ENCODE assay signal across 8 cellular contexts in the genomic region with DNA sequence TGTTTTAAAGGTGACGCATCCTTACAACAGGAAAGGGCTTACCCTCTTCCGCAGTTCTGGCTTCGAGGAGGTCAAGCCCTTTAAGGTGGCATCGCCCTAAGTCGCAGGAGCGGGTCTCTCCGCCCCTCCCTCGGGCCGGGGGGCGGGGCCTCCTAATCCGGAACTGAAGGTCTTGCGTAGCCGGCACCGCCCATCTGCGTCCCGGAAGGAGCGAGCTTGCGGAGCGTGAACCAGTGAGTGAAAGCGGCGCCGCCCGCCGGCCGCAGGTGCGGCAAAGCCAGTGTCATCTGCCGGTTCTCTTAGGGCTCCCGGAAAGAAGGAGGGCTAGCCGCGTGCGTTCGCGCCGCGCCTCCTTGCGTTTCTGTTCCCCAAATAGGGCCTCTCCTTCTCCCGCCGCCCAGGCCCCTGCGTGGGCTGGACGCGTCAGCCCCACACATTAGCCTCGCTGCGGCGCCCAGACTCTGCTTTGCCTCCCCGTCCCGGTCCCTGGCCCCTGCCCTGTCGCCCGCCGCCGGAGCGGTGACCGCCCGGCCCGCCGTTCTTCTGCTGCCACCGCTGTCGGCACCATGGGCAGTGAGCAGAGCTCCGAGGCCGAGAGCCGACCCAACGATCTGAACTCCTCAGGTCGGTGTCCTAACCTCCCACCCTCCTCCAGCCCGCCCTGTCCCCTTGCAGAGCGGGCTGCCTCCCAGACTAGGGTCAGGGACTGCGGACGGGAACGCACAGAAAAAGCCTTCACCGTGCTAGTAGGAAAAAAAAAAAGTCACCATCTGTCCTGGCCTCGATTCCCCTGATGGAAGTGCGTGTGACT. TPM values are rescaled to one million over a fixed set of nuclear protein-coding genes. Genes with fewer than 3 reads are reported as not detected.
DNase-seq lines count a peak whose midpoint lies in the region; ATAC-seq and TF ChIP-seq lines count a peak whose summit lies in the region.

A gene (plus strand): TSS at position 193 of the 811 bp plus-strand sequence. CDS start 374 bp downstream, at position 567.

- H3K4me2 ChIP-seq in osteoblast (ENCODE audit: insufficient read depth, low read length), result peak within 1 kb of the TSS; percentile 75

- H3K4me3 Mint-ChIP-seq in activated naive CD8-positive, alpha-beta T cell treated with anti-CD3 and anti-CD28 coated beads for 36 hours, result peak within 1 kb of the TSS; percentile 93
- H3K4me3 Mint-ChIP-seq in glutamatergic neuron (ENCODE audit: unreplicated experiment), result peak within 1 kb of the TSS; percentile 94

- H3K79me2 ChIP-seq in osteoblast (ENCODE audit: insufficient read depth, low read length), result peaks cover 40% of the 10 kb centered on the region

- H3K27me3 ChIP-seq in osteoblast (ENCODE audit: insufficient read depth, low read length), result no peaks in the 10 kb centered on the region
- no peaks in the 10 kb centered on the region for H3K27me3 ChIP-seq in thoracic aorta (replicated peaks; ENCODE audit: insufficient read depth)

- ATAC-seq in HG02642 (IDR thresholded peaks at IDR 0.05; ENCODE audit: poor library complexity, unreplicated experiment), result peak; percentile 92
- peak; percentile 95 for ATAC-seq in thoracic aorta (ENCODE audit: insufficient number of reproducible peaks, low FRiP score, low read depth)

- H3K27ac Mint-ChIP-seq in activated naive CD8-positive, alpha-beta T cell treated with anti-CD3 and anti-CD28 coated beads for 36 hours, result peak within 1 kb of the TSS; percentile 96
- peak within 1 kb of the TSS; percentile 100 for H3K27ac Mint-ChIP-seq in glutamatergic neuron (ENCODE audit: unreplicated experiment)

- peaks cover 35% of the 10 kb centered on the region for H3K4me1 Mint-ChIP-seq in activated naive CD8-positive, alpha-beta T cell treated with anti-CD3 and anti-CD28 coated beads for 36 hours
- peaks cover 4% of the 10 kb centered on the region for H3K4me1 Mint-ChIP-seq in glutamatergic neuron (ENCODE audit: low read depth, unreplicated experiment)

- peak within 1 kb of the TSS; percentile 73 for H3K4me3 ChIP-seq in GM12865 (ENCODE audit: low read depth, low read length)
- H3K4me3 ChIP-seq in osteoblast (ENCODE audit: insufficient read depth, low read length), result peak within 1 kb of the TSS; percentile 98
- H3K4me3 ChIP-seq in thoracic aorta, result peak within 1 kb of the TSS; percentile 86

- H3K4me1 ChIP-seq in osteoblast (ENCODE audit: insufficient read depth, low read length) (peaks cover 11% of the 10 kb centered on the region), thoracic aorta (ENCODE audit: control insufficient read depth in 1 of 2, low read depth in 2 of 2) (peaks cover 2 to 29% of the 10 kb centered on the region in 2 donors)

- no peaks in the 10 kb centered on the region for H3K27me3 Mint-ChIP-seq in activated naive CD8-positive, alpha-beta T cell treated with anti-CD3 and anti-CD28 coated beads for 36 hours
- peaks cover 8% of the 10 kb centered on the region for H3K27me3 Mint-ChIP-seq in glutamatergic neuron (ENCODE audit: unreplicated experiment)

- no peaks in the 10 kb centered on the region for H4K20me1 ChIP-seq in osteoblast (ENCODE audit: insufficient read depth, low read length)

- H3K9me3 Mint-ChIP-seq in activated naive CD8-positive, alpha-beta T cell treated with anti-CD3 and anti-CD28 coated beads for 36 hours, result no peaks in the 10 kb centered on the region
- H3K9me3 Mint-ChIP-seq in glutamatergic neuron (ENCODE audit: unreplicated experiment), result peaks cover 9% of the 10 kb centered on the region

- H3K9me3 ChIP-seq in osteoblast (ENCODE audit: low read depth, low read length) (no peaks in the 10 kb centered on the region), thoracic aorta (no peaks in the 10 kb centered on the region)

- H3K36me3 Mint-ChIP-seq in activated naive CD8-positive, alpha-beta T cell treated with anti-CD3 and anti-CD28 coated beads for 36 hours, result peaks cover 5% of the 10 kb centered on the region
- no peaks in the 10 kb centered on the region for H3K36me3 Mint-ChIP-seq in glutamatergic neuron (ENCODE audit: unreplicated experiment)

- TF ChIP-seq CTCF in GM12865 (IDR thresholded peaks at IDR 0.05; ENCODE audit: insufficient read depth, low read depth, low read length, missing control alignments) (peak; percentile 16), glutamatergic neuron (IDR thresholded peaks at IDR 0.05; ENCODE audit: partially characterized antibody, unreplicated experiment) (no peak), osteoblast (IDR thresholded peaks at IDR 0.05; ENCODE audit: extremely low read depth, low read depth, low read length) (no peak), thoracic aorta (IDR thresholded peaks at IDR 0.05) (peak; percentile 11)

- peak within 1 kb of the TSS; percentile 91 for H3K27ac ChIP-seq in osteoblast (ENCODE audit: low read depth, low read length)
- peak within 1 kb of the TSS; percentile 94 to 99 for H3K27ac ChIP-seq in thoracic aorta

- DNase-seq in GM12865 (ENCODE audit: low read depth) (peak; percentile 99), NCI-H1105 (lab: John Stamatoyannopoulos, UW) (peak; percentile 98), SKM-1 treated with dmso at 0.1 percent for 144 hours (lab: John Stamatoyannopoulos, UW; ENCODE audit: unreplicated experiment) (peak; percentile 75), glutamatergic neuron (peak; percentile 99), osteoblast (ENCODE audit: insufficient read length, low spot score, missing footprints) (peak; percentile 96), thoracic aorta (ENCODE audit: low spot score) (peak; percentile 84)
- DNase-seq in activated naive CD8-positive, alpha-beta T cell treated with anti-CD3 and anti-CD28 coated beads for 36 hours, result peak; percentile 98

- H2AFZ ChIP-seq in osteoblast (ENCODE audit: low read length), result peak within 1 kb of the TSS; percentile 87

- no peaks in the 10 kb centered on the region for H3K36me3 ChIP-seq in osteoblast (ENCODE audit: insufficient read depth, low read length)
- H3K36me3 ChIP-seq in thoracic aorta, result no peaks in the 10 kb centered on the region

RNA-seq across cellular contexts. Expression of the gene that starts here (rescaled TPM):
- 10 to 100 TPM; 25.5 to 25.8 TPM for total RNA-seq in activated naive CD8-positive, alpha-beta T cell treated with anti-CD3 and anti-CD28 coated beads for 36 hours
- total RNA-seq in glutamatergic neuron (ENCODE audit: unreplicated experiment) (30.2 TPM), osteoblast (14.8 and 20.0 TPM in 2 replicates), thoracic aorta (10 to 100 TPM; 20.6 to 27.1 TPM)

Comparison
In these comparisons a context has a peak if more than half of its experiments do, and no peak if none do; other contexts are left out.
1. Peak in every context shown above with its lines: DNase-seq, ATAC-seq, H3K4me3 ChIP-seq and H3K27ac ChIP-seq.
2. CTCF ChIP-seq: peak in GM12865 (single experiment) and thoracic aorta (single experiment); none in glutamatergic neuron (single experiment) and osteoblast (single experiment).